ENCODE assay signal across 10 cellular contexts in the genomic region with DNA sequence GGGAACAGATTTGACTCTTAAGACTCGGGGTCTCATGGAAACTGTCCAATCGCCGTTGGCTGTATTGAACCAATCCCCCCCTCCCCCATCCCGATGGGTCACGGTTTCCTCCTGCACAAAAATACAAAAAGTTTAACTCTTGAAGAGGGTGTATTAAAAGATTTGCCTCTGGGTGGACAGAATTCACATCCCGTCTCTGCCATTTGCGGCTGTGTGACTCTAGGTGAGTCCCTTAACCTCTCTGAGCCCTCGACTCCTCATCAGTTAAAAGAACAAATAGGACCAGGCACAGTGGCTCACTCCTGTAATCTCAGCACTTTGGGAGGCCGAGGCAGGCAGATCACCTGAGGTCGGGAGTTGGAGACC. TPM values are rescaled to one million over a fixed set of nuclear protein-coding genes. Genes with fewer than 3 reads are reported as not detected.
DNase-seq lines count a peak whose midpoint lies in the region; ATAC-seq and TF ChIP-seq lines count a peak whose summit lies in the region.
"Had no signal": no experiment of that assay in that cellular context is flagged by ENCODE, and none has a peak within 500 bp of the region (broad histone marks: within the 10 kb centered on the region; RNA-seq: fewer than 3 reads in every experiment).

No MANE protein-coding gene starts in this region.

- peaks cover 0 to 14% (median 8%) of the 10 kb centered on the region in 4 donors for H3K4me1 Mint-ChIP-seq in CD4-positive, alpha-beta memory T cell
- peaks cover 19% of the 10 kb centered on the region for H3K4me1 Mint-ChIP-seq in nephron progenitor cell

- no peaks in the 10 kb centered on the region for H3K36me3 Mint-ChIP-seq in CD4-positive, alpha-beta memory T cell
- no peaks in the 10 kb centered on the region for H3K36me3 Mint-ChIP-seq in nephron progenitor cell (ENCODE audit: low read depth)

- TF ChIP-seq CTCF in MM.1S (IDR thresholded peaks at IDR 0.05; ENCODE audit: low read length) (no peak), nephron progenitor cell (IDR thresholded peaks at IDR 0.05) (no peak)

- POLR2A ChIA-PET in CD4-positive, alpha-beta memory T cell (lab: Charles Lee; ENCODE audit: partially characterized antibody), result no interaction called here

- H4K20me1 ChIP-seq in MM.1S (ENCODE audit: insufficient read depth, low read length), result no peaks in the 10 kb centered on the region

- H3K27me3 Mint-ChIP-seq in CD4-positive, alpha-beta memory T cell, result peaks cover 13 to 25% of the 10 kb centered on the region in 2 donors
- peaks cover 69% of the 10 kb centered on the region for H3K27me3 Mint-ChIP-seq in nephron progenitor cell (ENCODE audit: low read depth, poor library complexity)

- no peaks in the 10 kb centered on the region for H3F3A ChIP-seq in MM.1S (ENCODE audit: insufficient read depth, low read length)

- H3K9me3 Mint-ChIP-seq in CD4-positive, alpha-beta memory T cell, result peaks cover 0 to 4% (median 0%) of the 10 kb centered on the region in 8 donors
- H3K9me3 Mint-ChIP-seq in nephron progenitor cell, result no peaks in the 10 kb centered on the region

- H3K4me1 ChIP-seq in CD4-positive, alpha-beta memory T cell (ENCODE audit: insufficient read depth, low read length), result peaks cover 7% of the 10 kb centered on the region
- no peaks in the 10 kb centered on the region for H3K4me1 ChIP-seq in MM.1S (ENCODE audit: low read length)
- H3K4me1 ChIP-seq in duodenal mucosa (ENCODE audit: control insufficient read depth in 1 of 2, insufficient read depth in 2 of 2, low read length in 2 of 2), result peaks cover 9 to 12% of the 10 kb centered on the region in 2 donors

- intact Hi-C loops in CD4-positive, alpha-beta memory T cell (cut with micrococcal nuclease), result no loop called here

- peak overlapping the region; percentile 33; the same call in 1 of the 2 replicates for H2AFZ ChIP-seq in MM.1S (ENCODE audit: low read length)

- H3K79me2 ChIP-seq in MM.1S (ENCODE audit: low read length), result no peaks in the 10 kb centered on the region

- H3K4me3 Mint-ChIP-seq in CD4-positive, alpha-beta memory T cell, result peak overlapping the region; percentile 43 to 78 (median 67)
- H3K4me3 Mint-ChIP-seq in nephron progenitor cell, result peak overlapping the region; percentile 44

- H3K27ac ChIP-seq in CD4-positive, alpha-beta memory T cell (ENCODE audit: low read depth, low read length), result no peak overlapping the region
- no peak overlapping the region for H3K27ac ChIP-seq in MM.1S (ENCODE audit: low read length)
- no peak overlapping the region for H3K27ac ChIP-seq in duodenal mucosa (ENCODE audit: low read depth, low read length)
- H3K27ac ChIP-seq: RWPE1 had no signal

- DNase-seq in CD4-positive, alpha-beta memory T cell, result no peak
- DNase-seq in MM.1S (no peak), nephron progenitor cell (no peak), NCI-H510A treated with DMSO at 0.1 percent for 48 hours (lab: John Stamatoyannopoulos, UW) (no peak), NCI-H1092 (lab: John Stamatoyannopoulos, UW) (no peak)

- CTCF ChIA-PET in CD4-positive, alpha-beta memory T cell (lab: Charles Lee; ENCODE audit: partially characterized antibody), result interaction anchor here (0.8 kb wide), 1 partner anchor 31 kb away, joined by 5 read pairs; a partner anchor contains a TSS

- peak overlapping the region in 3 of 7 donors; percentile 27 to 64 (median 43) for H3K27ac Mint-ChIP-seq in CD4-positive, alpha-beta memory T cell
- no peak overlapping the region for H3K27ac Mint-ChIP-seq in nephron progenitor cell

- H3K9me2 ChIP-seq in MM.1S (replicated peaks; ENCODE audit: insufficient read depth, low read length), result no peaks in the 10 kb centered on the region

- H3K9ac ChIP-seq in MM.1S (ENCODE audit: low read length) (no peak overlapping the region), duodenal mucosa (ENCODE audit: low read depth in 1 of 2, low read length in 2 of 2) (no peak overlapping the region)

- H3K4me3 ChIP-seq in CD4-positive, alpha-beta memory T cell (ENCODE audit: low read length in 2 of 2), result peak overlapping the region in 1 of 2 donors; percentile 24
- H3K4me3 ChIP-seq in MM.1S (ENCODE audit: low read length) (peak overlapping the region; percentile 48), duodenal mucosa (ENCODE audit: low read depth in 1 of 2, low read length in 2 of 2) (peak overlapping the region; percentile 44 to 69)

- no peaks in the 10 kb centered on the region for H3K9me3 ChIP-seq in CD4-positive, alpha-beta memory T cell (ENCODE audit: control insufficient read depth in 1 of 2, low read length in 2 of 2)
- H3K9me3 ChIP-seq in MM.1S (replicated peaks; ENCODE audit: insufficient read depth, low read length) (no peaks in the 10 kb centered on the region), duodenal mucosa (ENCODE audit: control insufficient read depth in 1 of 2, low read length in 2 of 2) (no peaks in the 10 kb centered on the region)
- H3K9me3 ChIP-seq: adrenal gland had no signal

- ATAC-seq in HG03135 (IDR thresholded peaks at IDR 0.05; ENCODE audit: unreplicated experiment) (no peak), GM18867 (IDR thresholded peaks at IDR 0.05; ENCODE audit: unreplicated experiment) (no peak)

- H3K4me2 ChIP-seq in MM.1S (ENCODE audit: low read depth, low read length), result peak overlapping the region; percentile 91

- peaks cover 7% of the 10 kb centered on the region for H3K27me3 ChIP-seq in CD4-positive, alpha-beta memory T cell (ENCODE audit: insufficient read depth, low read length)
- H3K27me3 ChIP-seq in MM.1S (replicated peaks; ENCODE audit: insufficient read depth, low read length) (peaks cover 92% of the 10 kb centered on the region), duodenal mucosa (ENCODE audit: control insufficient read depth in 1 of 2, insufficient read depth in 2 of 2, low read length in 2 of 2) (peaks cover 0 to 4% of the 10 kb centered on the region in 2 donors)
- H3K27me3 ChIP-seq: adrenal gland had no signal

- no peaks in the 10 kb centered on the region for H3K36me3 ChIP-seq in CD4-positive, alpha-beta memory T cell (ENCODE audit: insufficient read depth, low read length)
- H3K36me3 ChIP-seq in MM.1S (replicated peaks; ENCODE audit: insufficient read depth, low read length) (no peaks in the 10 kb centered on the region), duodenal mucosa (ENCODE audit: control insufficient read depth in 1 of 2, insufficient read depth in 2 of 2, low read length in 2 of 2) (no peaks in the 10 kb centered on the region)
- H3K36me3 ChIP-seq: adrenal gland had no signal

RNA-seq across cellular contexts. Expression of a gene that starts 31.3 kb away (rescaled TPM):
- 10 to 100 TPM; 16.7 TPM for total RNA-seq in CD4-positive, alpha-beta memory T cell
- polyA plus RNA-seq in CD4-positive, alpha-beta memory T cell, result 1 to 10 TPM; 1.3 to 3.1 TPM

RNA-seq across cellular contexts. Expression of a gene that starts 36.6 kb away (rescaled TPM):
- 10 to 100 TPM; 86.9 to 93.9 TPM for total RNA-seq in CD4-positive, alpha-beta memory T cell
- polyA plus RNA-seq in CD4-positive, alpha-beta memory T cell, result 10 to 100 TPM; 10.7 to 31.6 TPM
